20 cellular contexts compared by ENCODE assay signal in genomic region chr14:49920260-49920659, GRCh38.
"Had no signal": no experiment of that assay in that cellular context is flagged by ENCODE, and none has a peak within 500 bp of the region (broad histone marks: within the 10 kb centered on the region; RNA-seq: fewer than 3 reads in every experiment).

No MANE protein-coding gene starts in this region.

- H3K9me3 Mint-ChIP-seq: activated CD4-positive, alpha-beta T cell treated with anti-CD3 and anti-CD28 coated beads, Interleukin-2, amount 10 ng/mL, durations not matched to agents 24 days and 14 days; activated naive CD4-positive, alpha-beta T cell treated with anti-CD3 and anti-CD28 coated beads, Interleukin-2, amount 50 U/mL, for 24 hours; activated T-cell treated with anti-CD3 and anti-CD28 coated beads, Interleukin-2, amount 50 U/mL, for 72 hours; naive thymus-derived CD8-positive, alpha-beta T cell; stimulated activated effector memory CD8-positive, alpha-beta T cell treated with anti-CD3 and anti-CD28 coated beads, Interleukin-12 subunit alpha, Interleukin-12 subunit beta, amount 100 ng/mL, for 72 hours had no signal

- ATAC-seq: activated T-cell treated with anti-CD3 and anti-CD28 coated beads, Interleukin-2, amount 50 U/mL, for 72 hours; gastrocnemius medialis; heart left ventricle; naive thymus-derived CD8-positive, alpha-beta T cell; stimulated activated effector memory CD8-positive, alpha-beta T cell treated with anti-CD3 and anti-CD28 coated beads, Interleukin-12 subunit alpha, Interleukin-12 subunit beta, amount 100 ng/mL, for 72 hours had no signal

- H3K27ac Mint-ChIP-seq: activated CD4-positive, alpha-beta T cell treated with anti-CD3 and anti-CD28 coated beads, Interleukin-2, amount 10 ng/mL, durations not matched to agents 24 days and 14 days; activated naive CD4-positive, alpha-beta T cell treated with anti-CD3 and anti-CD28 coated beads, Interleukin-2, amount 50 U/mL, for 24 hours; activated T-cell treated with anti-CD3 and anti-CD28 coated beads, Interleukin-2, amount 50 U/mL, for 72 hours; stimulated activated effector memory CD8-positive, alpha-beta T cell treated with anti-CD3 and anti-CD28 coated beads, Interleukin-12 subunit alpha, Interleukin-12 subunit beta, amount 100 ng/mL, for 72 hours had no signal

- H3K36me3 ChIP-seq: ascending aorta, breast epithelium, gastrocnemius medialis, heart left ventricle, left ventricle myocardium inferior, ovary, right lobe of liver had no signal

- H3K36me3 Mint-ChIP-seq: activated naive CD4-positive, alpha-beta T cell treated with anti-CD3 and anti-CD28 coated beads, Interleukin-2, amount 50 U/mL, for 24 hours; naive thymus-derived CD8-positive, alpha-beta T cell had no signal

- H3K4me1 ChIP-seq: ascending aorta, breast epithelium, gastrocnemius medialis, left ventricle myocardium inferior had no signal

- H3K27ac ChIP-seq: ascending aorta, breast epithelium, gastrocnemius medialis, heart left ventricle, left ventricle myocardium inferior, ovary, right lobe of liver had no signal

- DNase-seq: activated CD4-positive, alpha-beta T cell treated with anti-CD3 and anti-CD28 coated beads, Interleukin-2, amount 10 ng/mL, durations not matched to agents 24 days and 14 days; activated CD4-positive, CD25-positive, alpha-beta regulatory T cell; activated CD8-positive, alpha-beta memory T cell treated with anti-CD3 and anti-CD28 coated beads for 24 hours; activated CD8-positive, alpha-beta memory T cell treated with anti-CD3 and anti-CD28 coated beads, Interleukin-2, amount 50 U/mL, for 48 hours; activated gamma-delta T cell; activated T-cell treated with anti-CD3 and anti-CD28 coated beads, Interleukin-2, amount 50 U/mL, for 72 hours; cortex of kidney; effector CD8-positive, alpha-beta T cell; gastrocnemius medialis; heart left ventricle; left ventricle myocardium inferior; mammary epithelial cell; naive thymus-derived CD8-positive, alpha-beta T cell; ovary; right lobe of liver; stimulated activated CD4-positive, alpha-beta T cell treated with anti-CD3 and anti-CD28 coated beads, Interleukin-4, amount 100 ng/mL, for 24 hours had no signal

- H3K27me3 Mint-ChIP-seq: activated CD4-positive, alpha-beta T cell treated with anti-CD3 and anti-CD28 coated beads, Interleukin-2, amount 10 ng/mL, durations not matched to agents 24 days and 14 days; activated naive CD4-positive, alpha-beta T cell treated with anti-CD3 and anti-CD28 coated beads, Interleukin-2, amount 50 U/mL, for 24 hours; naive thymus-derived CD8-positive, alpha-beta T cell had no signal

- H3K4me3 ChIP-seq: ascending aorta, breast epithelium, gastrocnemius medialis, heart left ventricle, left ventricle myocardium inferior, ovary, right lobe of liver had no signal

- H3K4me3 Mint-ChIP-seq: activated CD4-positive, alpha-beta T cell treated with anti-CD3 and anti-CD28 coated beads, Interleukin-2, amount 10 ng/mL, durations not matched to agents 24 days and 14 days; activated naive CD4-positive, alpha-beta T cell treated with anti-CD3 and anti-CD28 coated beads, Interleukin-2, amount 50 U/mL, for 24 hours; activated T-cell treated with anti-CD3 and anti-CD28 coated beads, Interleukin-2, amount 50 U/mL, for 72 hours; naive thymus-derived CD8-positive, alpha-beta T cell; stimulated activated effector memory CD8-positive, alpha-beta T cell treated with anti-CD3 and anti-CD28 coated beads, Interleukin-12 subunit alpha, Interleukin-12 subunit beta, amount 100 ng/mL, for 72 hours had no signal

- H3K9me3 ChIP-seq: ascending aorta, breast epithelium, gastrocnemius medialis, heart left ventricle, left ventricle myocardium inferior, ovary, right lobe of liver had no signal

- H3K27me3 ChIP-seq: ascending aorta, breast epithelium, gastrocnemius medialis, heart left ventricle, ovary, right lobe of liver had no signal
